27 cellular contexts compared by ENCODE assay signal in genomic region chr17:82045916-82046484, GRCh38.
"Had no signal": no experiment of that assay in that cellular context is flagged by ENCODE, and none has a peak within 500 bp of the region (broad histone marks: within the 10 kb centered on the region; RNA-seq: fewer than 3 reads in every experiment).

No MANE protein-coding gene starts in this region.

- H3K9me3 ChIP-seq: adrenal gland, Peyer's patch had no signal

- H3K27me3 Mint-ChIP-seq: activated CD4-positive, alpha-beta memory T cell treated with anti-CD3 and anti-CD28 coated beads for 36 hours; activated CD4-positive, alpha-beta T cell treated with anti-CD3 and anti-CD28 coated beads, Interleukin-2, amount 10 ng/mL, durations not matched to agents 24 days and 14 days had no signal

- H3K4me3 ChIP-seq: adrenal gland, Peyer's patch had no signal

- H3K36me3 Mint-ChIP-seq: activated naive CD4-positive, alpha-beta T cell treated with anti-CD3 and anti-CD28 coated beads, Interleukin-2, amount 50 U/mL, for 72 hours had no signal

- H3K4me3 Mint-ChIP-seq: activated CD4-positive, alpha-beta memory T cell treated with anti-CD3 and anti-CD28 coated beads for 36 hours; activated CD4-positive, alpha-beta T cell treated with anti-CD3 and anti-CD28 coated beads, Interleukin-2, amount 10 ng/mL, durations not matched to agents 24 days and 14 days; activated naive CD4-positive, alpha-beta T cell treated with anti-CD3 and anti-CD28 coated beads for 36 hours; activated T-cell treated with anti-CD3 and anti-CD28 coated beads, Interleukin-2, amount 50 U/mL, for 4 hours; activated T-helper 1 cell treated with anti-CD3 and anti-CD28 coated beads, Interleukin-12 subunit alpha, Interleukin-12 subunit beta, Interleukin-2, Interleukin-4 antibody, amounts not matched to agents 30 ng/mL and 10 ng/mL and 1 ng/mL, durations not matched to agents 14 hours and 24 hours and 36 hours; T-helper 2 cell treated with Interferon-gamma antibody and Interleukin-4, amounts not matched to agents 5 μg/mL and 100 μg/mL, for 36 hours had no signal

- H3K9me3 Mint-ChIP-seq: activated CD4-positive, alpha-beta memory T cell treated with anti-CD3 and anti-CD28 coated beads for 36 hours; activated CD4-positive, alpha-beta T cell treated with anti-CD3 and anti-CD28 coated beads, Interleukin-2, amount 10 ng/mL, durations not matched to agents 24 days and 14 days; activated naive CD4-positive, alpha-beta T cell treated with anti-CD3 and anti-CD28 coated beads for 36 hours; activated naive CD4-positive, alpha-beta T cell treated with anti-CD3 and anti-CD28 coated beads, Interleukin-2, amount 50 U/mL, for 72 hours; activated T-cell treated with anti-CD3 and anti-CD28 coated beads, Interleukin-2, amount 50 U/mL, for 4 hours; activated T-helper 1 cell treated with anti-CD3 and anti-CD28 coated beads, Interleukin-12 subunit alpha, Interleukin-12 subunit beta, Interleukin-2, Interleukin-4 antibody, amounts not matched to agents 30 ng/mL and 10 ng/mL and 1 ng/mL, durations not matched to agents 14 hours and 24 hours and 36 hours; brain; T-helper 2 cell treated with Interferon-gamma antibody and Interleukin-4, amounts not matched to agents 5 μg/mL and 100 μg/mL, for 36 hours had no signal

- H3K27ac Mint-ChIP-seq: activated CD4-positive, alpha-beta memory T cell treated with anti-CD3 and anti-CD28 coated beads for 36 hours; activated CD4-positive, alpha-beta T cell treated with anti-CD3 and anti-CD28 coated beads, Interleukin-2, amount 10 ng/mL, durations not matched to agents 24 days and 14 days; activated naive CD4-positive, alpha-beta T cell treated with anti-CD3 and anti-CD28 coated beads for 36 hours; activated T-helper 1 cell treated with anti-CD3 and anti-CD28 coated beads, Interleukin-12 subunit alpha, Interleukin-12 subunit beta, Interleukin-2, Interleukin-4 antibody, amounts not matched to agents 30 ng/mL and 10 ng/mL and 1 ng/mL, durations not matched to agents 14 hours and 24 hours and 36 hours; T-helper 2 cell treated with Interferon-gamma antibody and Interleukin-4, amounts not matched to agents 5 μg/mL and 100 μg/mL, for 36 hours had no signal

- ATAC-seq: activated naive CD4-positive, alpha-beta T cell treated with anti-CD3 and anti-CD28 coated beads, Interleukin-2, amount 50 U/mL, for 72 hours; activated T-cell treated with anti-CD3 and anti-CD28 coated beads, Interleukin-2, amount 50 U/mL, for 4 hours; PC-3; Right ventricle myocardium inferior had no signal

- DNase-seq: activated CD4-positive, alpha-beta memory T cell treated with anti-CD3 and anti-CD28 coated beads for 36 hours; activated CD4-positive, alpha-beta T cell treated with anti-CD3 and anti-CD28 coated beads, Interleukin-2, amount 10 ng/mL, durations not matched to agents 24 days and 14 days; activated CD8-positive, alpha-beta memory T cell treated with anti-CD3 and anti-CD28 coated beads, Interleukin-2, amount 50 U/mL, for 4 hours; activated gamma-delta T cell treated with Interleukin-2 at 50 U/mL for 16 hours; activated naive CD4-positive, alpha-beta T cell treated with anti-CD3 and anti-CD28 coated beads for 36 hours; activated T-cell treated with anti-CD3 and anti-CD28 coated beads for 4 hours; activated T-cell treated with anti-CD3 and anti-CD28 coated beads, Interleukin-2, amount 50 U/mL, for 4 hours; adrenal gland; anterior cingulate cortex; central memory CD4-positive, alpha-beta T cell; Karpas-422; KBM-7; NCI-H1105; NCI-H1436; NCI-H1694; NCI-H1930; NCI-H2081 treated with DMSO at 0.1 percent for 48 hours; NCI-H345; NCI-H524 treated with DMSO at 0.1 percent for 48 hours; PC-3; Peyer's patch; RPMI8226 had no signal

- H3K27me3 ChIP-seq: adrenal gland, Peyer's patch had no signal

- H3K27ac ChIP-seq: adrenal gland, Peyer's patch had no signal
